Comparison of ENCODE assay signal across 8 cellular contexts in genomic region chr20:3239026-3239866, GRCh38. TPM values are rescaled to one million over a fixed set of nuclear protein-coding genes. Genes with fewer than 3 reads are reported as not detected.
DNase-seq lines count a peak whose midpoint lies in the region; ATAC-seq and TF ChIP-seq lines count a peak whose summit lies in the region.

Gene SLC4A11, minus strand, starts transcription at chr20:3239190. Its CDS starts 53 bp downstream, at chr20:3239137.

- peak; percentile 61 to 72 (median 70) for ATAC-seq in T-cell (replicated peaks in 1 of 4)
- ATAC-seq in stimulated activated memory B cell treated with anti-CD40 and anti-IgM and Interleukin-4, amounts not matched to agents 10 μg/mL and 1 μg/mL and 100 μg/mL, for 72 hours: peak; percentile 70

- H3K4me3 ChIP-seq in GM12865 (ENCODE audit: low read depth, low read length): peak within 1 kb of the TSS; percentile 66

- peaks cover 7 to 13% (median 12%) of the 10 kb centered on the region in 3 donors for H3K4me1 Mint-ChIP-seq in T-cell
- H3K4me1 Mint-ChIP-seq in chondrocyte (ENCODE audit: low read depth): peaks cover 22% of the 10 kb centered on the region
- H3K4me1 Mint-ChIP-seq in stimulated activated memory B cell treated with anti-CD40 and anti-IgM and Interleukin-4, amounts not matched to agents 10 μg/mL and 1 μg/mL and 100 μg/mL, for 72 hours: peaks cover 13% of the 10 kb centered on the region

- no peak for TF ChIP-seq EP300 in Ishikawa (IDR thresholded peaks at IDR 0.05; ENCODE audit: borderline replicate concordance)

- H3K36me3 Mint-ChIP-seq in T-cell: no peaks in the 10 kb centered on the region
- H3K36me3 Mint-ChIP-seq in chondrocyte (ENCODE audit: low read depth): no peaks in the 10 kb centered on the region
- H3K36me3 Mint-ChIP-seq in stimulated activated memory B cell treated with anti-CD40 and anti-IgM and Interleukin-4, amounts not matched to agents 10 μg/mL and 1 μg/mL and 100 μg/mL, for 72 hours: no peaks in the 10 kb centered on the region

- POLR2A ChIA-PET in T-cell (lab: Charles Lee): interaction anchor here in 1 of 2 donors (0.6 kb wide), 1 partner anchor 145 kb away, joined by 3 read pairs; no protein-coding TSS in a partner anchor

- DNase-seq in 8988T (peak; percentile 87), GM12865 (ENCODE audit: low read depth) (peak; percentile 63), T-cell (peak in 7 of 34 experiments; percentile 11 to 42 (median 27)), chondrocyte (ENCODE audit: low spot score) (no peak), kidney tubule cell (ENCODE audit: low spot score) (peak; percentile 74), C1 segment of cervical spinal cord (lab: John Stamatoyannopoulos, UW) (no peak)

- TF ChIP-seq RAD21 in Ishikawa (IDR thresholded peaks at IDR 0.05; ENCODE audit: low read depth): no peak

- H3K4me3 Mint-ChIP-seq in T-cell: peak within 1 kb of the TSS; percentile 83 to 95 (median 87)
- H3K4me3 Mint-ChIP-seq in chondrocyte (ENCODE audit: unreplicated experiment): peak within 1 kb of the TSS; percentile 89
- H3K4me3 Mint-ChIP-seq in stimulated activated memory B cell treated with anti-CD40 and anti-IgM and Interleukin-4, amounts not matched to agents 10 μg/mL and 1 μg/mL and 100 μg/mL, for 72 hours: peak within 1 kb of the TSS; percentile 84

- peaks cover 34 to 44% of the 10 kb centered on the region in 2 donors for H3K27me3 Mint-ChIP-seq in T-cell
- H3K27me3 Mint-ChIP-seq in chondrocyte (ENCODE audit: low read depth): peaks cover 10% of the 10 kb centered on the region
- peaks cover 77% of the 10 kb centered on the region for H3K27me3 Mint-ChIP-seq in stimulated activated memory B cell treated with anti-CD40 and anti-IgM and Interleukin-4, amounts not matched to agents 10 μg/mL and 1 μg/mL and 100 μg/mL, for 72 hours

- CTCF ChIA-PET in T-cell (lab: Charles Lee): no interaction called here

- H3K9me3 Mint-ChIP-seq in T-cell (no peaks in the 10 kb centered on the region), chondrocyte (ENCODE audit: low read depth) (no peaks in the 10 kb centered on the region)
- no peaks in the 10 kb centered on the region for H3K9me3 Mint-ChIP-seq in stimulated activated memory B cell treated with anti-CD40 and anti-IgM and Interleukin-4, amounts not matched to agents 10 μg/mL and 1 μg/mL and 100 μg/mL, for 72 hours

- TF ChIP-seq CTCF in GM12865 (IDR thresholded peaks at IDR 0.05; ENCODE audit: insufficient read depth, low read depth, low read length, missing control alignments) (no peak), chondrocyte (IDR thresholded peaks at IDR 0.05) (no peak)

- no peak within 1 kb of the TSS for H3K27ac Mint-ChIP-seq in T-cell
- no peak within 1 kb of the TSS for H3K27ac Mint-ChIP-seq in chondrocyte (ENCODE audit: unreplicated experiment)
- H3K27ac Mint-ChIP-seq in stimulated activated memory B cell treated with anti-CD40 and anti-IgM and Interleukin-4, amounts not matched to agents 10 μg/mL and 1 μg/mL and 100 μg/mL, for 72 hours: peak within 1 kb of the TSS; percentile 36

TF ChIP-seq in Ishikawa, 13 proteins besides CTCF, POLR2A, EP300 and RAD21:
- 0 out of 2 replicates have a peak, but pooled peaks have one; percentile 14 for TF ChIP-seq TAF1 (IDR thresholded peaks at IDR 0.05; ENCODE audit: low read depth)
- no peak for TF ChIP-seq EGR1 (IDR thresholded peaks at IDR 0.05)
- TF ChIP-seq ZBTB7A (IDR thresholded peaks at IDR 0.05; ENCODE audit: low read depth): peak; percentile 55; the same call in 1 of the 2 replicates

RNA-seq across cellular contexts. Expression of gene SLC4A11, which starts in this region (rescaled TPM):
- total RNA-seq in T-cell (1 to 10 TPM in 3 of 5 donors, under 1 TPM in 2; 0.43 to 3.9 (median 1.4) TPM), chondrocyte (4.2 to 4.9 TPM (median 4.3 TPM) in 3 replicates)

Comparison
In these comparisons a context has a peak if more than half of its experiments do, and no peak if none do; other contexts are left out.
1. DNase-seq: peak in 8988T (single experiment), GM12865 (single experiment) and kidney tubule cell (single experiment); none in chondrocyte (single experiment) and C1 segment of cervical spinal cord (0 of 14).
2. Peak in every context shown above with its lines, with median percentiles within 50 percentile points of each other: H3K4me3 Mint-ChIP-seq.